Comparison of ENCODE assay signal across 17 cellular contexts in the genomic region with DNA sequence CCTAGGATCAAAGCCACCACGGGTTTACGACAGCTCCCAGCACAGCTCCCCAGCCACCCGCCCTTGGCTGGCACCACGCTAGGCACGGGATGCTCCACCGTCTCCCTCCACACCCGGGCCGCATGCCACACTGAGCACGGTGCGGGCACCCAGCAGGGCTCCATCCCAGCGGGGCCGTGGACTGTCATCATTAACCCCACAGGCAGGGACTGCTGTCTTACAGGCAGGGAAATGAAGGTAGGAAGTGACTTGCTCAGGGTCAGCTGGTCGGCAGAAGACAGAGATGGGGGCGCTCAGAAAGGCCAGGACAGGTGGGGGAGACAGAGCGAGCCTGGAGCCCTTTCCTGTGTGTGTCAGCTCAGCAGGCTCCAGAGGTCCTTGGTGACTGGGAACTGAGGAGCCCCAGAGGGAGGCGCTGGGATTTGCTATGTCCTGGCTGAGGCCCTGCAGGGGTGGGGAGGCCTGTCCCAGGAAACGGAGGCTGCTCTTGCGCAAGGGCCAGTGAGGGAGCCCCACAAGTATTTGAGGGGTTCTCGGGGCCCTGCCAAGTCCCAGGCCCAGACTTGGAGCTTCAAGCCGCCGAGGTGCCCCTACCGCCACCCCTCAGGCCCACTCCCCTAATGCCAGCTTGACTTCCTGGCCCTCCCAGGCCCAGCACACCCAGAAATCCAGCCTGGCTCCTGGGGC. TPM values are rescaled to one million over a fixed set of nuclear protein-coding genes. Genes with fewer than 3 reads are reported as not detected.
DNase-seq lines count a peak whose midpoint lies in the region; ATAC-seq and TF ChIP-seq lines count a peak whose summit lies in the region.
"Had no signal": no experiment of that assay in that cellular context is flagged by ENCODE, and none has a peak within 500 bp of the region (broad histone marks: within the 10 kb centered on the region; RNA-seq: fewer than 3 reads in every experiment).

No MANE protein-coding gene starts in this region.

- TF ChIP-seq POLR2A in gastroesophageal sphincter (IDR thresholded peaks at IDR 0.05) = no peak

- H3K79me2 ChIP-seq in Loucy (ENCODE audit: insufficient read depth, low read length) = peaks cover 47% of the 10 kb centered on the region
- H3K79me2 ChIP-seq in smooth muscle cell (ENCODE audit: low read depth) = peaks cover 36% of the 10 kb centered on the region

- H3K27me3 ChIP-seq in Loucy (ENCODE audit: insufficient read depth, low read length, poor library complexity, severe bottlenecking) = no peaks in the 10 kb centered on the region
- H3K27me3 ChIP-seq in gastroesophageal sphincter = no peaks in the 10 kb centered on the region
- H3K27me3 ChIP-seq in smooth muscle cell (ENCODE audit: low read depth) = no peaks in the 10 kb centered on the region
- H3K27me3 ChIP-seq in HAP-1 (ENCODE audit: low read depth) = no peaks in the 10 kb centered on the region
- H3K27me3 ChIP-seq: breast epithelium, foreskin keratinocyte had no signal

- no peak for TF ChIP-seq EP300 in gastroesophageal sphincter (IDR thresholded peaks at IDR 0.05)

- ATAC-seq in gastroesophageal sphincter (no peak), left colon (no peak), GM21786 (IDR thresholded peaks at IDR 0.05; ENCODE audit: unreplicated experiment) (no peak)
- ATAC-seq: activated CD8-positive, alpha-beta memory T cell treated with anti-CD3 and anti-CD28 coated beads, Interleukin-2, amount 10 ng/mL, durations not matched to agents 7 days and 5 days; foreskin keratinocyte; stimulated activated naive CD8-positive, alpha-beta T cell treated with anti-CD3 and anti-CD28 coated beads, Interleukin-15, Interleukin-2, amounts not matched to agents 100 U/mL and 50 U/mL, for 24 hours had no signal

- TF ChIP-seq CTCF in GM13976 (IDR thresholded peaks at IDR 0.05; ENCODE audit: borderline replicate concordance, control extremely low read depth, extremely low read depth, insufficient read depth, missing control alignments) = no peak
- no peak for TF ChIP-seq CTCF in Loucy (conservative IDR thresholded peaks at IDR 0.05; ENCODE audit: low read length)
- TF ChIP-seq CTCF in gastroesophageal sphincter (IDR thresholded peaks at IDR 0.05) = no peak
- no peak for TF ChIP-seq CTCF in smooth muscle cell (IDR thresholded peaks at IDR 0.05; ENCODE audit: borderline replicate concordance, insufficient read depth, poor library complexity, severe bottlenecking)

- 60 to 97% methylated on average over 3 to 4 of the region's 22 CpGs for WGBS in gastroesophageal sphincter (ENCODE audit: low coverage in 1 of 2), 2 donors
- WGBS in smooth muscle cell (ENCODE audit: low lambda C conversion rate) = 92% methylated on average over 21 of the region's 22 CpGs

- H4K20me1 ChIP-seq in Loucy (ENCODE audit: insufficient read depth, low read length, poor library complexity, severe bottlenecking) = peaks cover 16% of the 10 kb centered on the region
- peaks cover 60% of the 10 kb centered on the region for H4K20me1 ChIP-seq in smooth muscle cell (ENCODE audit: low read depth)

- H2AFZ ChIP-seq in Loucy (ENCODE audit: low read length) (no peak overlapping the region), smooth muscle cell (ENCODE audit: low read depth) (no peak overlapping the region)

- no peak overlapping the region for H3K9ac ChIP-seq in Loucy (ENCODE audit: low read depth, low read length, poor library complexity, severe bottlenecking)
- H3K9ac ChIP-seq in smooth muscle cell (ENCODE audit: low read depth) = no peak overlapping the region

- in situ Hi-C loops in GM13976 (cut with MboI; ENCODE audit: low sequenced_read_pairs, unreplicated experiment) = no loop called here
- in situ Hi-C loops in HAP-1 (cut with MboI; ENCODE audit: low sequenced_read_pairs) = no loop called here

- H3K36me3 ChIP-seq in Loucy (ENCODE audit: insufficient read depth, low read length) = no peaks in the 10 kb centered on the region
- peaks cover 0 to 41% of the 10 kb centered on the region in 2 donors for H3K36me3 ChIP-seq in gastroesophageal sphincter
- H3K36me3 ChIP-seq in smooth muscle cell (ENCODE audit: low read depth) = no peaks in the 10 kb centered on the region
- H3K36me3 ChIP-seq in HAP-1 (replicated peaks) = peaks cover 3% of the 10 kb centered on the region
- H3K36me3 ChIP-seq: breast epithelium had no signal

- DNase-seq in GM13976 (ENCODE audit: low spot score) (peak; percentile 25), smooth muscle cell (lab: John Stamatoyannopoulos, UW; ENCODE audit: unreplicated experiment) (no peak), left colon (no peak), HAP-1 (ENCODE audit: low spot score in 2 of 2) (no peak)
- DNase-seq: activated CD8-positive, alpha-beta memory T cell treated with anti-CD3 and anti-CD28 coated beads, Interleukin-2, amount 10 ng/mL, durations not matched to agents 7 days and 5 days; effector CD4-positive, alpha-beta T cell; foreskin keratinocyte; NCI-H774; stimulated activated naive CD8-positive, alpha-beta T cell treated with anti-CD3 and anti-CD28 coated beads, Interleukin-15, Interleukin-2, amounts not matched to agents 100 U/mL and 50 U/mL, for 24 hours had no signal

- H3K9me3 ChIP-seq in Loucy (ENCODE audit: insufficient read depth, low read depth, low read length) (no peaks in the 10 kb centered on the region), gastroesophageal sphincter (no peaks in the 10 kb centered on the region), smooth muscle cell (replicated peaks; ENCODE audit: low read depth) (no peaks in the 10 kb centered on the region), HAP-1 (no peaks in the 10 kb centered on the region)
- H3K9me3 ChIP-seq: breast epithelium had no signal

- H3F3A ChIP-seq in Loucy (ENCODE audit: low read depth) = no peaks in the 10 kb centered on the region
- H3F3A ChIP-seq in smooth muscle cell (ENCODE audit: low read depth) = peaks cover 9% of the 10 kb centered on the region

- intact Hi-C loops in left colon (cut with DNase I, micrococcal nuclease) = no loop called here

- H3K4me3 ChIP-seq in Loucy (ENCODE audit: low read length, poor library complexity, severe bottlenecking) (no peak overlapping the region), gastroesophageal sphincter (peak overlapping the region in 1 of 2 donors; percentile 4), smooth muscle cell (no peak overlapping the region), HAP-1 (no peak overlapping the region)
- H3K4me3 ChIP-seq: breast epithelium, skin epidermis had no signal

- H3K4me2 ChIP-seq in Loucy (ENCODE audit: low read depth, low read length, poor library complexity, severe bottlenecking) (peak overlapping the region; percentile 24), smooth muscle cell (peak overlapping the region; percentile 40)

- H3K4me1 ChIP-seq in Loucy (ENCODE audit: insufficient read depth, low read length, poor library complexity, severe bottlenecking) = peaks cover 12% of the 10 kb centered on the region
- H3K4me1 ChIP-seq in gastroesophageal sphincter = peaks cover 0 to 59% (median 39%) of the 10 kb centered on the region in 3 donors
- no peaks in the 10 kb centered on the region for H3K4me1 ChIP-seq in smooth muscle cell (ENCODE audit: low read depth)
- peaks cover 12% of the 10 kb centered on the region for H3K4me1 ChIP-seq in HAP-1

- peak overlapping the region in 3 of 4 donors; percentile 54 to 97 (median 97) for H3K27ac ChIP-seq in gastroesophageal sphincter
- H3K27ac ChIP-seq in smooth muscle cell (ENCODE audit: low read depth) = no peak overlapping the region
- H3K27ac ChIP-seq: foreskin keratinocyte, skin epidermis had no signal

- H3K9me2 ChIP-seq in Loucy (replicated peaks; ENCODE audit: low read depth, low read length) = no peaks in the 10 kb centered on the region

RNA-seq across cellular contexts. Expression of gene UBALD1, which starts 3.2 kb away (rescaled TPM):
- total RNA-seq in gastroesophageal sphincter (10 to 100 TPM in 3 of 4 donors, 1 to 10 TPM in 1; 5.9 to 24.0 (median 14.3) TPM), smooth muscle cell (3.6 and 6.4 TPM in 2 replicates), left colon (10 to 100 TPM; 17.1 to 19.6 TPM)
- 13.6 and 16.2 TPM in 2 replicates for polyA plus RNA-seq in smooth muscle cell

RNA-seq across cellular contexts. Expression of gene MGRN1, which starts 13.1 kb away (rescaled TPM):
- 10 to 100 TPM; 29.2 to 67.0 (median 40.5) TPM for total RNA-seq in gastroesophageal sphincter
- total RNA-seq in smooth muscle cell = 16.4 and 22.0 TPM in 2 replicates
- polyA plus RNA-seq in smooth muscle cell = 23.2 and 25.4 TPM in 2 replicates
- total RNA-seq in left colon = 10 to 100 TPM; 71.9 to 84.6 TPM

RNA-seq across cellular contexts. Expression of gene C16orf96, which starts 55.3 kb away (rescaled TPM):
- under 1 TPM in 1 of 4 donors, not detected in 3; 0.40 TPM for total RNA-seq in gastroesophageal sphincter
- 0.09 TPM in 1 of 2 replicates, not detected in the other for total RNA-seq in smooth muscle cell
- 0.32 TPM in 1 of 2 replicates, not detected in the other for polyA plus RNA-seq in smooth muscle cell
- total RNA-seq in left colon = under 1 TPM in 1 of 2 donors, not detected in 1; 0.11 TPM
- total RNA-seq: breast epithelium, Daoy, foreskin keratinocyte, RPMI7951 had no signal
- polyA plus RNA-seq: CD14-positive monocyte, foreskin keratinocyte had no signal
